Comparison of ENCODE assay signal across 8 cellular contexts in the genomic region with DNA sequence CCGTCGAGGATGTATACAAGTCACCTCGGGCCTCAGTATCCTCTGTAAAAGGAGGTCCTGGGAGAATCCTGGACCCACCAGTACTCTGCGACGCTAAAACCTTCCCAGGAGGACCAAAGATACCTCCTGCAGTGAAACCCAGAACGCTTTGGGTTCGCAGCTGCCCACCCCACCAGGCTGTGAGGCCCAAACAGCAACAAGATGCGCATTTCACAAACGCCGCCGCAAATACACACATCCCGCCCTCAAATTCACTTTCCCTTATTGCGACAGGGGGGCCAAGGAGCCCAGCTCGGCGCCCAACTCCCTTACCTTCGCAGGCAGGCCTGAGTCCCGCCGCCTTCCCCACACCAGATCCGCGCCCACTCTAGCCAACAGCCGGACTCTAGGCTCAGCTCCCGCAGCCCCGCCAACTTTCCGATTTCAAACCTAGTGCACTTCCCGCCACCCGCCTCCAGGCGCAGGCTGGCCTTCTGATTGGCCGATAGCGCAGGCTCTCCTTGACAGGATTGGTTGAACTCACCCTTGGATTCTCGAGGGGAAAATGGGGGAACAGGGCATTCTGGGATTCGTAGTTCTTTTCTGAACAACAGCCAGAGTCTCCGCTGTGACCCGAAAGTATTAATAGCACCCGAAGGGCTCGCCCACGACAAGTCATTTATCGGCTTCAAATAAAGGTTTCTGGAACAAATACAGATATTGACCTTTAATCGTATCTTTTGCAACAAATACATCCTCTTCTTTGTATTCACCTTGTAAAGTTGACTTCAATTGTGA. TPM values are rescaled to one million over a fixed set of nuclear protein-coding genes. Genes with fewer than 3 reads are reported as not detected.
DNase-seq lines count a peak whose midpoint lies in the region; ATAC-seq and TF ChIP-seq lines count a peak whose summit lies in the region.

A gene with protein sequence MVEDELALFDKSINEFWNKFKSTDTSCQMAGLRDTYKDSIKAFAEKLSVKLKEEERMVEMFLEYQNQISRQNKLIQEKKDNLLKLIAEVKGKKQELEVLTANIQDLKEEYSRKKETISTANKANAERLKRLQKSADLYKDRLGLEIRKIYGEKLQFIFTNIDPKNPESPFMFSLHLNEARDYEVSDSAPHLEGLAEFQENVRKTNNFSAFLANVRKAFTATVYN (minus strand): TSS at position 425 of the 777 bp plus-strand sequence. CDS start 911 bp downstream, outside the sequence.

- H3K27ac ChIP-seq in HUES64 (ENCODE audit: low read depth, low read length), result no peak within 1 kb of the TSS
- H3K27ac ChIP-seq in OCI-LY3 (ENCODE audit: low read length), result peak within 1 kb of the TSS; percentile 15; the same call in 1 of the 2 replicates

- H2AFZ ChIP-seq in OCI-LY3 (ENCODE audit: low read depth, low read length), result peak within 1 kb of the TSS; percentile 98

- H3K9ac ChIP-seq in HUES64 (ENCODE audit: low read depth, low read length) (peak within 1 kb of the TSS; percentile 81), OCI-LY3 (ENCODE audit: low read length) (peak within 1 kb of the TSS; percentile 76)

- TF ChIP-seq CTCF in OCI-LY3 (IDR thresholded peaks at IDR 0.05; ENCODE audit: low read depth, low read length) (no peak), epithelial cell of esophagus (IDR thresholded peaks at IDR 0.05; ENCODE audit: insufficient read depth, low read depth, low read length, missing control alignments) (no peak)

- under 1% methylated on average over 38 of the region's 38 CpGs for WGBS in HUES64

- H3K4me1 ChIP-seq in HUES64 (ENCODE audit: insufficient read depth, low read length), result peaks cover 6% of the 10 kb centered on the region; the same call in 1 of the 2 replicates
- peaks cover 9% of the 10 kb centered on the region for H3K4me1 ChIP-seq in OCI-LY3 (ENCODE audit: low read length)
- H3K4me1 ChIP-seq in mononuclear cell (ENCODE audit: insufficient read depth, low read length), result peaks cover 11% of the 10 kb centered on the region

- H3K27me3 ChIP-seq in HUES64 (ENCODE audit: insufficient read depth, low read length) (peaks cover 12% of the 10 kb centered on the region; the same call in 1 of the 2 replicates), OCI-LY3 (ENCODE audit: low read depth, low read length) (no peaks in the 10 kb centered on the region), mononuclear cell (ENCODE audit: insufficient read depth, low read length) (no peaks in the 10 kb centered on the region)

- DNase-seq in DMS 273 (lab: John Stamatoyannopoulos, UW; ENCODE audit: unreplicated experiment) (peak; percentile 98), epithelial cell of esophagus (ENCODE audit: low read depth) (peak; percentile 88)
- DNase-seq in activated CD8-positive, alpha-beta memory T cell treated with anti-CD3 and anti-CD28 coated beads, Interleukin-2, amount 50 U/mL, for 4 hours, result peak; percentile 78
- DNase-seq in stimulated activated CD8-positive, alpha-beta memory T cell treated with anti-CD3 and anti-CD28 coated beads, Interleukin-2, amount 100 ng/mL, for 48 hours (ENCODE audit: low read depth in 2 of 2), result peak; percentile 72 to 83

- peak within 1 kb of the TSS; percentile 88 for H3K4me2 ChIP-seq in OCI-LY3 (ENCODE audit: low read length)

- H3K4me3 ChIP-seq in HUES64 (ENCODE audit: low read length), result peak within 1 kb of the TSS; percentile 89
- peak within 1 kb of the TSS; percentile 85 for H3K4me3 ChIP-seq in OCI-LY3 (ENCODE audit: low read length)
- peak within 1 kb of the TSS; percentile 80 for H3K4me3 ChIP-seq in epithelial cell of esophagus (ENCODE audit: low read length)
- peak within 1 kb of the TSS; percentile 46 for H3K4me3 ChIP-seq in mononuclear cell (ENCODE audit: low read length)

- ATAC-seq in GM21515 (IDR thresholded peaks at IDR 0.05; ENCODE audit: unreplicated experiment), result peak; percentile 100

- H3K79me2 ChIP-seq in OCI-LY3 (ENCODE audit: low read length), result peaks cover 12% of the 10 kb centered on the region

- no peaks in the 10 kb centered on the region for H3K9me3 ChIP-seq in HUES64 (ENCODE audit: insufficient read depth, low read depth, low read length)
- no peaks in the 10 kb centered on the region for H3K9me3 ChIP-seq in OCI-LY3 (ENCODE audit: insufficient read depth, low read length)
- H3K9me3 ChIP-seq in mononuclear cell (ENCODE audit: low read depth, low read length), result no peaks in the 10 kb centered on the region

- H3K36me3 ChIP-seq in HUES64 (ENCODE audit: insufficient read depth, low read length) (peaks cover 27% of the 10 kb centered on the region), OCI-LY3 (replicated peaks; ENCODE audit: low read depth, low read length) (peaks cover 13% of the 10 kb centered on the region)

- no peaks in the 10 kb centered on the region for H4K20me1 ChIP-seq in OCI-LY3 (ENCODE audit: insufficient read depth, low read length)

RNA-seq across cellular contexts. Expression of the gene that starts here (rescaled TPM):
- polyA plus RNA-seq in HUES64 (2013, experiment 1 of 2), result 38.4 TPM
- polyA plus RNA-seq in HUES64 (2013, experiment 2 of 2), result 44.8 TPM
- 1.3 TPM for total RNA-seq in mononuclear cell
